ENCODE assay signal across 1 cellular context in genomic region chr16:12484987-12485386, GRCh38.
TF ChIP-seq lines count a peak whose summit lies in the region.

No MANE protein-coding gene starts in this region.

TF ChIP-seq in SK-N-SH treated with all-trans-retinoic acid at 6 μM for 48 hours, 23 proteins besides CTCF, POLR2A, EP300 and RAD21 (continued from another document):
- no peak for TF ChIP-seq POU6F1 (CRISPR knock-in tag; IDR thresholded peaks at IDR 0.05; ENCODE audit: borderline replicate concordance, low read depth)
- TF ChIP-seq ZFP3 (CRISPR knock-in tag; IDR thresholded peaks at IDR 0.05): no peak
- TF ChIP-seq TCF4 (CRISPR knock-in tag; IDR thresholded peaks at IDR 0.05; ENCODE audit: borderline replicate concordance): no peak
- no peak for TF ChIP-seq BACH2 (CRISPR knock-in tag; IDR thresholded peaks at IDR 0.05; ENCODE audit: borderline replicate concordance)
- no peak for TF ChIP-seq ISL1 (CRISPR knock-in tag; IDR thresholded peaks at IDR 0.05)
